In genomic region chr19:42468273-42468796, GRCh38 we compare ENCODE assay signal across 10 cellular contexts. TPM values are rescaled to one million over a fixed set of nuclear protein-coding genes. Genes with fewer than 3 reads are reported as not detected.
DNase-seq lines count a peak whose midpoint lies in the region; TF ChIP-seq lines count a peak whose summit lies in the region.
"Had no signal": no experiment of that assay in that cellular context is flagged by ENCODE, and none has a peak within 500 bp of the region (broad histone marks: within the 10 kb centered on the region; RNA-seq: fewer than 3 reads in every experiment).

No MANE protein-coding gene starts in this region.

- no peak overlapping the region for H3K4me3 ChIP-seq in smooth muscle cell

- no peaks in the 10 kb centered on the region for H3K9me3 Mint-ChIP-seq in activated naive CD8-positive, alpha-beta T cell (ENCODE audit: low read depth)
- H3K9me3 Mint-ChIP-seq in activated naive CD8-positive, alpha-beta T cell treated with anti-CD3 and anti-CD28 coated beads for 36 hours, result no peaks in the 10 kb centered on the region
- no peaks in the 10 kb centered on the region for H3K9me3 Mint-ChIP-seq in mesothelial cell of epicardium
- H3K9me3 Mint-ChIP-seq: activated naive CD4-positive, alpha-beta T cell treated with anti-CD3 and anti-CD28 coated beads for 36 hours had no signal

- no peak for TF ChIP-seq CTCF in smooth muscle cell (IDR thresholded peaks at IDR 0.05; ENCODE audit: borderline replicate concordance, insufficient read depth, poor library complexity, severe bottlenecking)
- no peak for TF ChIP-seq CTCF in mesothelial cell of epicardium (IDR thresholded peaks at IDR 0.05; ENCODE audit: unreplicated experiment)

- peaks cover 8% of the 10 kb centered on the region for H3K4me1 ChIP-seq in smooth muscle cell (ENCODE audit: low read depth)

- no peaks in the 10 kb centered on the region for H3K36me3 Mint-ChIP-seq in activated naive CD8-positive, alpha-beta T cell
- no peaks in the 10 kb centered on the region for H3K36me3 Mint-ChIP-seq in activated naive CD8-positive, alpha-beta T cell treated with anti-CD3 and anti-CD28 coated beads for 36 hours
- H3K36me3 Mint-ChIP-seq in mesothelial cell of epicardium, result no peaks in the 10 kb centered on the region

- no peaks in the 10 kb centered on the region for H3K9me3 ChIP-seq in smooth muscle cell (replicated peaks; ENCODE audit: low read depth)

- H3K36me3 ChIP-seq in smooth muscle cell (ENCODE audit: low read depth), result no peaks in the 10 kb centered on the region

- no peak for DNase-seq in activated naive CD8-positive, alpha-beta T cell treated with anti-CD3 and anti-CD28 coated beads for 36 hours
- DNase-seq in NCI-H2227 (lab: John Stamatoyannopoulos, UW; ENCODE audit: unreplicated experiment) (peak; percentile 84), dermis blood vessel endothelial cell (peak; percentile 53), smooth muscle cell (lab: John Stamatoyannopoulos, UW; ENCODE audit: unreplicated experiment) (no peak), activated gamma-delta T cell (lab: John Stamatoyannopoulos, UW) (no peak), mesothelial cell of epicardium (ENCODE audit: low spot score in 2 of 2, unreplicated experiment in 2 of 2) (no peak)
- no peak for DNase-seq in activated CD4-positive, alpha-beta T cell treated with anti-CD3 and anti-CD28 coated beads for 4 hours
- DNase-seq: activated naive CD4-positive, alpha-beta T cell treated with anti-CD3 and anti-CD28 coated beads for 36 hours; retina had no signal

- no peak overlapping the region for H2AFZ ChIP-seq in smooth muscle cell (ENCODE audit: low read depth)

- H3K27me3 Mint-ChIP-seq in activated naive CD8-positive, alpha-beta T cell, result no peaks in the 10 kb centered on the region
- H3K27me3 Mint-ChIP-seq in activated naive CD8-positive, alpha-beta T cell treated with anti-CD3 and anti-CD28 coated beads for 36 hours, result peaks cover 8% of the 10 kb centered on the region
- peaks cover 8% of the 10 kb centered on the region for H3K27me3 Mint-ChIP-seq in mesothelial cell of epicardium (ENCODE audit: low read depth)

- H3K27me3 ChIP-seq in smooth muscle cell (ENCODE audit: low read depth), result no peaks in the 10 kb centered on the region

- H3K9ac ChIP-seq in smooth muscle cell (ENCODE audit: low read depth), result no peak overlapping the region

- H3K79me2 ChIP-seq in smooth muscle cell (ENCODE audit: low read depth), result no peaks in the 10 kb centered on the region

- no peak overlapping the region for H3K4me3 Mint-ChIP-seq in activated naive CD8-positive, alpha-beta T cell
- no peak overlapping the region for H3K4me3 Mint-ChIP-seq in activated naive CD8-positive, alpha-beta T cell treated with anti-CD3 and anti-CD28 coated beads for 36 hours
- H3K4me3 Mint-ChIP-seq in mesothelial cell of epicardium, result no peak overlapping the region
- H3K4me3 Mint-ChIP-seq: activated naive CD4-positive, alpha-beta T cell treated with anti-CD3 and anti-CD28 coated beads for 36 hours had no signal

- H3K27ac ChIP-seq in smooth muscle cell (ENCODE audit: low read depth), result peak overlapping the region; percentile 44

- H4K20me1 ChIP-seq in smooth muscle cell (ENCODE audit: low read depth), result peaks cover 8% of the 10 kb centered on the region

- H3F3A ChIP-seq in smooth muscle cell (ENCODE audit: low read depth), result peaks cover 11% of the 10 kb centered on the region

- H3K4me1 Mint-ChIP-seq in activated naive CD8-positive, alpha-beta T cell (ENCODE audit: low read depth), result peaks cover 6% of the 10 kb centered on the region
- peaks cover 34% of the 10 kb centered on the region for H3K4me1 Mint-ChIP-seq in activated naive CD8-positive, alpha-beta T cell treated with anti-CD3 and anti-CD28 coated beads for 36 hours
- H3K4me1 Mint-ChIP-seq in mesothelial cell of epicardium, result peaks cover 12% of the 10 kb centered on the region

- peak overlapping the region; percentile 4 for H3K27ac Mint-ChIP-seq in activated naive CD8-positive, alpha-beta T cell
- no peak overlapping the region for H3K27ac Mint-ChIP-seq in activated naive CD8-positive, alpha-beta T cell treated with anti-CD3 and anti-CD28 coated beads for 36 hours
- H3K27ac Mint-ChIP-seq in mesothelial cell of epicardium, result no peak overlapping the region
- H3K27ac Mint-ChIP-seq: activated naive CD4-positive, alpha-beta T cell treated with anti-CD3 and anti-CD28 coated beads for 36 hours had no signal

- H3K4me2 ChIP-seq in smooth muscle cell, result peak overlapping the region; percentile 43

- WGBS in smooth muscle cell (ENCODE audit: low lambda C conversion rate), result 2% methylated on average over 3 of the region's 3 CpGs

RNA-seq across cellular contexts. Expression of gene CXCL17, which starts 25.6 kb away (rescaled TPM):
- not detected for total RNA-seq in activated naive CD8-positive, alpha-beta T cell treated with anti-CD3 and anti-CD28 coated beads for 36 hours
- not detected in 2 replicates for total RNA-seq in dermis blood vessel endothelial cell
- not detected in 2 replicates for total RNA-seq in smooth muscle cell
- polyA plus RNA-seq in smooth muscle cell, result not detected in 2 replicates
- not detected in 3 replicates for total RNA-seq in mesothelial cell of epicardium
- total RNA-seq: activated naive CD4-positive, alpha-beta T cell treated with anti-CD3 and anti-CD28 coated beads for 36 hours had no signal

RNA-seq across cellular contexts. Expression of gene LIPE, which starts 41.1 kb away (rescaled TPM):
- 10 to 100 TPM; 24.8 to 25.1 TPM for total RNA-seq in activated naive CD8-positive, alpha-beta T cell treated with anti-CD3 and anti-CD28 coated beads for 36 hours
- total RNA-seq in dermis blood vessel endothelial cell (10.8 and 12.1 TPM in 2 replicates), smooth muscle cell (4.0 and 9.2 TPM in 2 replicates), mesothelial cell of epicardium (8.6 to 10.8 TPM (median 8.8 TPM) in 3 replicates)
- 4.1 and 8.4 TPM in 2 replicates for polyA plus RNA-seq in smooth muscle cell

RNA-seq across cellular contexts. Expression of gene CEACAM1, which starts 59.9 kb away (rescaled TPM):
- total RNA-seq in activated naive CD8-positive, alpha-beta T cell treated with anti-CD3 and anti-CD28 coated beads for 36 hours, result 1 to 10 TPM; 3.3 to 3.5 TPM
- total RNA-seq in dermis blood vessel endothelial cell, result 24.5 and 27.5 TPM in 2 replicates
- 0.36 and 4.5 TPM in 2 replicates for total RNA-seq in smooth muscle cell
- 0.31 and 1.2 TPM in 2 replicates for polyA plus RNA-seq in smooth muscle cell
- total RNA-seq in mesothelial cell of epicardium, result 0.66 to 1.4 TPM (median 1.3 TPM) in 3 replicates

Comparison
In these comparisons a context has a peak if more than half of its experiments do, and no peak if none do; other contexts are left out.
1. DNase-seq: peak in NCI-H2227 (single experiment) and dermis blood vessel endothelial cell (single experiment); none in activated naive CD8-positive, alpha-beta T cell treated with anti-CD3 and anti-CD28 coated beads for 36 hours (single experiment), smooth muscle cell (single experiment), activated CD4-positive, alpha-beta T cell treated with anti-CD3 and anti-CD28 coated beads for 4 hours (0 of 2), activated gamma-delta T cell (single experiment) and mesothelial cell of epicardium (0 of 2).